8 cellular contexts compared by ENCODE assay signal in genomic region chr11:64887757-64888405, GRCh38. TPM values are rescaled to one million over a fixed set of nuclear protein-coding genes. Genes with fewer than 3 reads are reported as not detected.
DNase-seq lines count a peak whose midpoint lies in the region; ATAC-seq, FAIRE-seq and TF ChIP-seq lines count a peak whose summit lies in the region.

No MANE protein-coding gene starts in this region.

- peak; percentile 61 for TF ChIP-seq CTCF in HL-60 (IDR thresholded peaks at IDR 0.05; ENCODE audit: insufficient read depth, low read length)

- no peaks in the 10 kb centered on the region for H3K27me3 ChIP-seq in ACC112 (ENCODE audit: insufficient read depth, low read length)
- H3K27me3 ChIP-seq in HL-60 (ENCODE audit: insufficient read depth, poor library complexity, severe bottlenecking), result no peaks in the 10 kb centered on the region

- no peaks in the 10 kb centered on the region for H3K36me3 ChIP-seq in ACC112 (ENCODE audit: insufficient read depth, low read length)

- no peaks in the 10 kb centered on the region for H3K9me3 Mint-ChIP-seq in activated T-helper 17 cell treated with anti-CD3 and anti-CD28 coated beads, Interleukin-2, amount 50 U/mL, for 72 hours

- H3K4me3 ChIP-seq in ACC112 (ENCODE audit: low read depth, low read length), result peak overlapping the region; percentile 39; the same call in 1 of the 2 replicates
- H3K4me3 ChIP-seq in HL-60 (replicated peaks; ENCODE audit: insufficient read depth, low read length), result no peak overlapping the region

- DNase-seq in HL-60 (ENCODE audit: low read depth in 1 of 2, low spot score in 1 of 2) (peak; percentile 73 to 82), RCC 7860 (ENCODE audit: low spot score) (peak; percentile 44), frontal cortex (ENCODE audit: low spot score in 2 of 2) (peak; percentile 79 to 90), occipital lobe (lab: John Stamatoyannopoulos, UW) (peak; percentile 52), superior temporal gyrus (ENCODE audit: extremely low spot score) (peak; percentile 75)

- H3K4me3 Mint-ChIP-seq in activated T-helper 17 cell treated with anti-CD3 and anti-CD28 coated beads, Interleukin-2, amount 50 U/mL, for 72 hours, result peak overlapping the region; percentile 74

- H3K79me2 ChIP-seq in ACC112 (ENCODE audit: control insufficient read depth, insufficient read depth, low read length, unreplicated experiment), result no peaks in the 10 kb centered on the region

- H3K27me3 Mint-ChIP-seq in activated T-helper 17 cell treated with anti-CD3 and anti-CD28 coated beads, Interleukin-2, amount 50 U/mL, for 72 hours, result no peaks in the 10 kb centered on the region

- H3K27ac ChIP-seq in ACC112 (ENCODE audit: low read depth, low read length) (no peak overlapping the region), HL-60 (replicated peaks) (peak overlapping the region; percentile 31)

- H2AFZ ChIP-seq in ACC112 (ENCODE audit: low read length, unreplicated experiment), result peak overlapping the region; percentile 89

- peaks cover 28% of the 10 kb centered on the region for H3K4me1 ChIP-seq in ACC112 (ENCODE audit: control insufficient read depth, insufficient read depth, low read length, unreplicated experiment)

- no peaks in the 10 kb centered on the region for H3K36me3 Mint-ChIP-seq in activated T-helper 17 cell treated with anti-CD3 and anti-CD28 coated beads, Interleukin-2, amount 50 U/mL, for 72 hours (ENCODE audit: low read depth)

- peak overlapping the region; percentile 71 for H3K27ac Mint-ChIP-seq in activated T-helper 17 cell treated with anti-CD3 and anti-CD28 coated beads, Interleukin-2, amount 50 U/mL, for 72 hours

- peak; percentile 59 for ATAC-seq in GM18520 (IDR thresholded peaks at IDR 0.05; ENCODE audit: unreplicated experiment)
- ATAC-seq in activated T-helper 17 cell treated with anti-CD3 and anti-CD28 coated beads, Interleukin-2, amount 50 U/mL, for 72 hours (replicated peaks), result peak; percentile 85

- peaks cover 18% of the 10 kb centered on the region for H3K4me1 Mint-ChIP-seq in activated T-helper 17 cell treated with anti-CD3 and anti-CD28 coated beads, Interleukin-2, amount 50 U/mL, for 72 hours

- FAIRE-seq in RCC 7860 (lab: Jason Lieb, UNC) (no peak), frontal cortex (lab: Jason Lieb, UNC) (no peak)

RNA-seq across cellular contexts. Expression of gene EHD1, which starts 9.5 kb away (rescaled TPM):
- 100 to 1,000 TPM in 1 of 2 donors, 10 to 100 TPM in 1; 96.5 to 107 TPM for total RNA-seq in activated T-helper 17 cell treated with anti-CD3 and anti-CD28 coated beads, Interleukin-2, amount 50 U/mL, for 72 hours
- 23.6 TPM for total RNA-seq in frontal cortex
- 22.9 TPM for total RNA-seq in occipital lobe

RNA-seq across cellular contexts. Expression of gene ATG2A, which starts 29.1 kb away (rescaled TPM):
- 10 to 100 TPM; 20.9 to 23.1 TPM for total RNA-seq in activated T-helper 17 cell treated with anti-CD3 and anti-CD28 coated beads, Interleukin-2, amount 50 U/mL, for 72 hours
- total RNA-seq in frontal cortex, result 7.3 TPM
- total RNA-seq in occipital lobe, result 5.5 TPM

RNA-seq across cellular contexts. Expression of gene PPP2R5B, which starts 36.6 kb away (rescaled TPM):
- 10 to 100 TPM; 14.6 to 43.0 TPM for total RNA-seq in activated T-helper 17 cell treated with anti-CD3 and anti-CD28 coated beads, Interleukin-2, amount 50 U/mL, for 72 hours
- total RNA-seq in frontal cortex, result 27.3 TPM
- total RNA-seq in occipital lobe, result 22.8 TPM

RNA-seq across cellular contexts. Expression of gene CDC42BPG, which starts 43.4 kb away (rescaled TPM):
- total RNA-seq in activated T-helper 17 cell treated with anti-CD3 and anti-CD28 coated beads, Interleukin-2, amount 50 U/mL, for 72 hours, result under 1 TPM; 0.37 to 0.71 TPM
- under 0.01 TPM for total RNA-seq in frontal cortex
- 0.16 TPM for total RNA-seq in occipital lobe

RNA-seq across cellular contexts. Expression of gene GPHA2, which starts 47.8 kb away (rescaled TPM):
- under 1 TPM in 1 of 2 donors, not detected in 1; 0.43 TPM for total RNA-seq in activated T-helper 17 cell treated with anti-CD3 and anti-CD28 coated beads, Interleukin-2, amount 50 U/mL, for 72 hours
- total RNA-seq in frontal cortex, result not detected
- not detected for total RNA-seq in occipital lobe
